19 cellular contexts compared by ENCODE assay signal in the genomic region with DNA sequence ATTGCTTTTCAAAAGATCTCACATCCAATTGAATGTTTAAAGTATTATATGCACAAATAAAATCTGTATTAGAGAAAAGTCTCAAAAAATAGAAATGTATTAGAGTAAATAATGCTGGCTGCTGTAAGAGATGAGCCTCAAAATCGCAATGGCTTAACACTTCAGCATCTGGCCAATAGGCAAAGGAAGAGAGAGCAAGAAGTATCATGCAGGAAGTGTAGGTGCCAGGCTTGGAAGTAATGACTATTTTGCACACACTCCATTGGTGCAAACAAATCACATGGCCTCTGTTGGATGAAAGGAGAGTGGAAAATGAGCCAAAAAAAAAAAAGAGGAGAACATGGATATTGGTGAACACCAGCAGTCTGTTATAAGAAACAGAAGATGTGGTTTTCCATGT.
A peak's percentile ranks its signal among the peaks of the same experiment; 100 is the strongest.
DNase-seq lines count a peak whose midpoint lies in the region; ATAC-seq and TF ChIP-seq lines count a peak whose summit lies in the region.
"Had no signal": no experiment of that assay in that cellular context is flagged by ENCODE, and none has a peak within 500 bp of the region (broad histone marks: within the 10 kb centered on the region; RNA-seq: fewer than 3 reads in every experiment).

No MANE protein-coding gene starts in this region.

- intact Hi-C loops in CD14-positive monocyte (cut with micrococcal nuclease) = no loop called here
- intact Hi-C loops in CD4-positive, alpha-beta memory T cell (cut with micrococcal nuclease) = no loop called here

- H4K20me1 ChIP-seq in BLaER1 = no peaks in the 10 kb centered on the region
- no peaks in the 10 kb centered on the region for H4K20me1 ChIP-seq in Loucy (ENCODE audit: insufficient read depth, low read length, poor library complexity, severe bottlenecking)

- H3K27ac ChIP-seq in BLaER1 (peak overlapping the region; percentile 11; the same call in 1 of the 2 replicates), angular gyrus (ENCODE audit: low read depth, low read length) (peak overlapping the region; percentile 9)
- H3K27ac ChIP-seq in CD4-positive, alpha-beta memory T cell (ENCODE audit: low read depth, low read length) = no peak overlapping the region
- H3K27ac ChIP-seq: HL-60, SK-N-MC had no signal

- H3K36me3 Mint-ChIP-seq in CD14-positive monocyte = no peaks in the 10 kb centered on the region
- H3K36me3 Mint-ChIP-seq in CD4-positive, alpha-beta memory T cell = no peaks in the 10 kb centered on the region

- H3K4me3 ChIP-seq in BLaER1 (no peak overlapping the region), Loucy (ENCODE audit: low read length, poor library complexity, severe bottlenecking) (no peak overlapping the region)
- H3K4me3 ChIP-seq in CD4-positive, alpha-beta memory T cell (ENCODE audit: low read length in 2 of 2) = peak overlapping the region in 1 of 2 donors; percentile 9
- H3K4me3 ChIP-seq: Peyer's patch, SK-N-MC had no signal

- POLR2A ChIA-PET in CD4-positive, alpha-beta memory T cell (lab: Charles Lee; ENCODE audit: partially characterized antibody) = no interaction called here

- no peak overlapping the region for H3K4me3 Mint-ChIP-seq in CD14-positive monocyte
- H3K4me3 Mint-ChIP-seq in CD4-positive, alpha-beta memory T cell = no peak overlapping the region

- DNase-seq in activated CD4-positive, alpha-beta T cell treated with anti-CD3 and anti-CD28 coated beads, Interleukin-2, amount 50 U/mL, for 48 hours = no peak
- no peak for DNase-seq in CD14-positive monocyte (ENCODE audit: low spot score)
- no peak for DNase-seq in CD4-positive, alpha-beta memory T cell
- DNase-seq: C1 segment of cervical spinal cord, DMS 273 treated with DMSO at 0.1 percent for 48 hours, EL, NCI-H1048, NCI-H1436 treated with DMSO at 0.1 percent for 48 hours, NCI-H2081 treated with DMSO at 0.1 percent for 48 hours, NCI-H510A, Peyer's patch, Right ventricle myocardium superior had no signal

- H3K4me1 ChIP-seq in BLaER1 (peaks cover 42% of the 10 kb centered on the region), Loucy (ENCODE audit: insufficient read depth, low read length, poor library complexity, severe bottlenecking) (peaks cover 40% of the 10 kb centered on the region)
- no peaks in the 10 kb centered on the region for H3K4me1 ChIP-seq in CD4-positive, alpha-beta memory T cell (ENCODE audit: insufficient read depth, low read length)
- H3K4me1 ChIP-seq: Peyer's patch had no signal

- TF ChIP-seq CTCF in Loucy (conservative IDR thresholded peaks at IDR 0.05; ENCODE audit: low read length) = no peak
- no peak for TF ChIP-seq CTCF in CD14-positive monocyte (IDR thresholded peaks at IDR 0.05)

- H3K79me2 ChIP-seq in Loucy (ENCODE audit: insufficient read depth, low read length) = no peaks in the 10 kb centered on the region

- ATAC-seq in GM19351 (IDR thresholded peaks at IDR 0.05; ENCODE audit: unreplicated experiment) (peak; percentile 17), HG03439 (IDR thresholded peaks at IDR 0.05; ENCODE audit: unreplicated experiment) (no peak)

- H3K9me2 ChIP-seq in Loucy (replicated peaks; ENCODE audit: low read depth, low read length) = no peaks in the 10 kb centered on the region

- H3K4me1 Mint-ChIP-seq in CD14-positive monocyte = no peaks in the 10 kb centered on the region
- H3K4me1 Mint-ChIP-seq in CD4-positive, alpha-beta memory T cell = no peaks in the 10 kb centered on the region

- H3K4me2 ChIP-seq in BLaER1 (peak overlapping the region; percentile 69), Loucy (ENCODE audit: low read depth, low read length, poor library complexity, severe bottlenecking) (peak overlapping the region; percentile 72)

- CTCF ChIA-PET in CD4-positive, alpha-beta memory T cell (lab: Charles Lee; ENCODE audit: partially characterized antibody) = no interaction called here

- H3K36me3 ChIP-seq in BLaER1 = no peaks in the 10 kb centered on the region
- H3K36me3 ChIP-seq in Loucy (ENCODE audit: insufficient read depth, low read length) = no peaks in the 10 kb centered on the region
- no peaks in the 10 kb centered on the region for H3K36me3 ChIP-seq in CD4-positive, alpha-beta memory T cell (ENCODE audit: insufficient read depth, low read length)
- H3K36me3 ChIP-seq: Peyer's patch had no signal

- 0 out of 2 replicates have a peak overlapping the region, but pooled peaks have one; percentile 11 for H2AFZ ChIP-seq in Loucy (ENCODE audit: low read length)

- H3K9ac ChIP-seq in BLaER1 = no peak overlapping the region
- no peak overlapping the region for H3K9ac ChIP-seq in Loucy (ENCODE audit: low read depth, low read length, poor library complexity, severe bottlenecking)

- H3K9me3 ChIP-seq in BLaER1 (no peaks in the 10 kb centered on the region), Loucy (ENCODE audit: insufficient read depth, low read depth, low read length) (no peaks in the 10 kb centered on the region)
- no peaks in the 10 kb centered on the region for H3K9me3 ChIP-seq in CD4-positive, alpha-beta memory T cell (ENCODE audit: control insufficient read depth in 1 of 2, low read length in 2 of 2)
- H3K9me3 ChIP-seq: Peyer's patch had no signal

- no peaks in the 10 kb centered on the region for H3F3A ChIP-seq in Loucy (ENCODE audit: low read depth)

- H3K9me3 Mint-ChIP-seq in CD14-positive monocyte = peaks cover 0 to 2% (median 0%) of the 10 kb centered on the region in 7 donors
- peaks cover 0 to 3% (median under 1%) of the 10 kb centered on the region in 8 donors for H3K9me3 Mint-ChIP-seq in CD4-positive, alpha-beta memory T cell

- peaks cover 0 to 3% (median 3%) of the 10 kb centered on the region in 3 donors for H3K27me3 Mint-ChIP-seq in CD14-positive monocyte (ENCODE audit: low read depth in 3 of 3)
- H3K27me3 Mint-ChIP-seq in CD4-positive, alpha-beta memory T cell = peaks cover 9 to 14% of the 10 kb centered on the region in 2 donors

- no peak overlapping the region for H3K27ac Mint-ChIP-seq in CD14-positive monocyte
- no peak overlapping the region for H3K27ac Mint-ChIP-seq in CD4-positive, alpha-beta memory T cell

- H3K27me3 ChIP-seq in BLaER1 (no peaks in the 10 kb centered on the region), Loucy (ENCODE audit: insufficient read depth, low read length, poor library complexity, severe bottlenecking) (no peaks in the 10 kb centered on the region)
- H3K27me3 ChIP-seq in CD4-positive, alpha-beta memory T cell (ENCODE audit: insufficient read depth, low read length) = peaks cover 5% of the 10 kb centered on the region
- H3K27me3 ChIP-seq: Peyer's patch had no signal
